Comparison of ENCODE assay signal across 13 cellular contexts in genomic region chr4:475962-476361, GRCh38.
"Had no signal": no experiment of that assay in that cellular context is flagged by ENCODE, and none has a peak within 500 bp of the region (broad histone marks: within the 10 kb centered on the region; RNA-seq: fewer than 3 reads in every experiment).

No MANE protein-coding gene starts in this region.

- FAIRE-seq: keratinocyte, small intestine had no signal

- H3K27me3 ChIP-seq: body of pancreas, gastroesophageal sphincter, uterus had no signal

- H3K27me3 Mint-ChIP-seq: activated naive CD4-positive, alpha-beta T cell treated with anti-CD3 and anti-CD28 coated beads, Interleukin-2, amount 50 U/mL, for 24 hours; central memory CD8-positive, alpha-beta T cell had no signal

- H3K27ac ChIP-seq: body of pancreas, epithelial cell of prostate, gastroesophageal sphincter, left ventricle myocardium inferior, uterus had no signal

- H3K9me3 ChIP-seq: body of pancreas, gastroesophageal sphincter, uterus had no signal

- H3K4me3 ChIP-seq: body of pancreas, gastroesophageal sphincter, left ventricle myocardium inferior, uterus had no signal

- DNase-seq: activated effector memory CD4-positive, alpha-beta T cell treated with Interleukin-2 at 50 U/mL for 16 hours; activated T-cell treated with anti-CD3 and anti-CD28 coated beads for 4 hours; body of pancreas; effector memory CD4-positive, alpha-beta T cell; left ventricle myocardium inferior; mesendoderm; small intestine; uterus had no signal

- H3K36me3 ChIP-seq: uterus had no signal
